Comparison of ENCODE assay signal across 25 cellular contexts in genomic region chr3:156140196-156140595, GRCh38. TPM values are rescaled to one million over a fixed set of nuclear protein-coding genes. Genes with fewer than 3 reads are reported as not detected.
"Had no signal": no experiment of that assay in that cellular context is flagged by ENCODE, and none has a peak within 500 bp of the region (broad histone marks: within the 10 kb centered on the region; RNA-seq: fewer than 3 reads in every experiment).

No MANE protein-coding gene starts in this region.

- DNase-seq: dermis blood vessel endothelial cell; effector memory CD4-positive, alpha-beta T cell; erythroblast; esophagus squamous epithelium; head of caudate nucleus; left ventricle myocardium superior; lower lobe of right lung; natural killer cell; occipital lobe; ovary; posterior cingulate gyrus; psoas muscle; right cardiac atrium; sigmoid colon; spleen; stimulated activated CD4-positive, alpha-beta T cell treated with anti-CD3 and anti-CD28 coated beads, Interleukin-2, amount 100 ng/mL, for 48 hours; stimulated activated naive CD4-positive, alpha-beta T cell; stimulated activated naive CD8-positive, alpha-beta T cell treated with anti-CD3 and anti-CD28 coated beads, Interleukin-15, amount 100 ng/mL, for 72 hours; thyroid gland; upper lobe of left lung had no signal

- H3K4me1 ChIP-seq: esophagus squamous epithelium, lower lobe of right lung, psoas muscle, spleen, suprapubic skin, upper lobe of left lung had no signal

- H3K4me1 Mint-ChIP-seq: natural killer cell had no signal

- H3K27ac Mint-ChIP-seq: natural killer cell; stimulated activated naive CD8-positive, alpha-beta T cell treated with anti-CD3 and anti-CD28 coated beads, Interleukin-15, amount 100 ng/mL, for 72 hours had no signal

- H3K36me3 ChIP-seq: esophagus squamous epithelium, lower lobe of right lung, ovary, sigmoid colon, spleen, suprapubic skin, thyroid gland, upper lobe of left lung had no signal

- H3K9me3 ChIP-seq: esophagus squamous epithelium, lower lobe of right lung, ovary, psoas muscle, sigmoid colon, spleen, suprapubic skin, thyroid gland, upper lobe of left lung had no signal

- H3K9me3 Mint-ChIP-seq: natural killer cell; stimulated activated naive CD8-positive, alpha-beta T cell treated with anti-CD3 and anti-CD28 coated beads, Interleukin-15, amount 100 ng/mL, for 72 hours had no signal

- H3K27ac ChIP-seq: esophagus squamous epithelium, lower lobe of right lung, ovary, psoas muscle, sigmoid colon, skin epidermis, spleen, suprapubic skin, thyroid gland, upper lobe of left lung had no signal

- H3K36me3 Mint-ChIP-seq: natural killer cell had no signal

- H3K27me3 ChIP-seq: ovary, sigmoid colon, thyroid gland, upper lobe of left lung had no signal

- H3K4me3 ChIP-seq: coronary artery, esophagus squamous epithelium, lower lobe of right lung, ovary, psoas muscle, sigmoid colon, skin epidermis, spleen, suprapubic skin, thyroid gland, upper lobe of left lung had no signal

- ATAC-seq: left ventricle myocardium superior; lower lobe of right lung; natural killer cell; psoas muscle; right cardiac atrium; stimulated activated naive CD8-positive, alpha-beta T cell treated with anti-CD3 and anti-CD28 coated beads, Interleukin-15, amount 100 ng/mL, for 72 hours had no signal

- H3K4me3 Mint-ChIP-seq: natural killer cell; stimulated activated naive CD8-positive, alpha-beta T cell treated with anti-CD3 and anti-CD28 coated beads, Interleukin-15, amount 100 ng/mL, for 72 hours had no signal

RNA-seq across cellular contexts. Expression of gene KCNAB1, which starts 19.8 kb away (rescaled TPM):
- total RNA-seq: mononuclear cell, natural killer cell, renal cortical epithelial cell had no signal
